Comparison of ENCODE assay signal across 8 cellular contexts in genomic region chr10:97425964-97426775, GRCh38. TPM values are rescaled to one million over a fixed set of nuclear protein-coding genes. Genes with fewer than 3 reads are reported as not detected.
DNase-seq lines count a peak whose midpoint lies in the region; ATAC-seq and TF ChIP-seq lines count a peak whose summit lies in the region.

TSS of gene PGAM1 (plus strand) at chr10:97426191. CDS start at chr10:97426308, 117 bp downstream.

- H3K27me3 Mint-ChIP-seq in activated naive CD4-positive, alpha-beta T cell treated with anti-CD3 and anti-CD28 coated beads, Interleukin-2, amount 50 U/mL, for 24 hours = no peaks in the 10 kb centered on the region

- H2AFZ ChIP-seq in SK-N-SH (ENCODE audit: low read depth) (peak within 1 kb of the TSS; percentile 75), osteoblast (ENCODE audit: low read length) (peak within 1 kb of the TSS; percentile 85)

- no peaks in the 10 kb centered on the region for H3K9me2 ChIP-seq in SK-N-SH

- H3K4me1 Mint-ChIP-seq in activated naive CD4-positive, alpha-beta T cell treated with anti-CD3 and anti-CD28 coated beads, Interleukin-2, amount 50 U/mL, for 24 hours = peaks cover 34% of the 10 kb centered on the region

- TF ChIP-seq CTCF in GM10266 (IDR thresholded peaks at IDR 0.05; ENCODE audit: control insufficient read depth, insufficient read depth, low read depth, missing control alignments) (peak; percentile 93), SK-N-SH (IDR thresholded peaks at IDR 0.05) (peak; percentile 59), osteoblast (IDR thresholded peaks at IDR 0.05; ENCODE audit: extremely low read depth, low read depth, low read length) (peak; percentile 60), thoracic aorta (IDR thresholded peaks at IDR 0.05) (peak; percentile 53)

- peak within 1 kb of the TSS; percentile 99 for H3K27ac Mint-ChIP-seq in activated naive CD4-positive, alpha-beta T cell treated with anti-CD3 and anti-CD28 coated beads, Interleukin-2, amount 50 U/mL, for 24 hours

- peaks cover 51% of the 10 kb centered on the region for H3F3A ChIP-seq in SK-N-SH (replicated peaks; ENCODE audit: insufficient read depth)

- peak within 1 kb of the TSS; percentile 94 for H3K4me3 Mint-ChIP-seq in activated naive CD4-positive, alpha-beta T cell treated with anti-CD3 and anti-CD28 coated beads, Interleukin-2, amount 50 U/mL, for 24 hours

- H3K79me2 ChIP-seq in SK-N-SH (ENCODE audit: insufficient read depth) (peaks cover 74% of the 10 kb centered on the region), osteoblast (ENCODE audit: insufficient read depth, low read length) (peaks cover 51% of the 10 kb centered on the region)

- peaks cover 21% of the 10 kb centered on the region for H3K36me3 Mint-ChIP-seq in activated naive CD4-positive, alpha-beta T cell treated with anti-CD3 and anti-CD28 coated beads, Interleukin-2, amount 50 U/mL, for 24 hours

- H3K27ac ChIP-seq in SK-N-SH (ENCODE audit: low read depth in 2 of 2, low read length in 1 of 2) = peak within 1 kb of the TSS; percentile 78 to 97
- H3K27ac ChIP-seq in osteoblast (ENCODE audit: low read depth, low read length) = peak within 1 kb of the TSS; percentile 68
- H3K27ac ChIP-seq in thoracic aorta = peak within 1 kb of the TSS; percentile 68 to 82

- H3K9me3 Mint-ChIP-seq in activated naive CD4-positive, alpha-beta T cell treated with anti-CD3 and anti-CD28 coated beads, Interleukin-2, amount 50 U/mL, for 24 hours = no peaks in the 10 kb centered on the region

- CTCF ChIA-PET in SK-N-SH (lab: Yijun Ruan, JAX) = interaction anchor here (0.8 kb wide), 1 partner anchor 25 kb away, joined by 3 read pairs; the partner anchor contains the start of gene RRP12

- peaks cover 16 to 28% of the 10 kb centered on the region in 2 experiments for H3K36me3 ChIP-seq in SK-N-SH (replicated peaks in 1 of 2; ENCODE audit: control insufficient read depth in 1 of 2, insufficient read depth in 2 of 2, low read length in 1 of 2)
- H3K36me3 ChIP-seq in osteoblast (ENCODE audit: insufficient read depth, low read length) = peaks cover 26% of the 10 kb centered on the region
- H3K36me3 ChIP-seq in thoracic aorta = peaks cover 7% of the 10 kb centered on the region

- no peak for TF ChIP-seq EP300 in SK-N-SH (IDR thresholded peaks at IDR 0.05; ENCODE audit: borderline replicate concordance in 1 of 2, low read depth in 1 of 2, low read length in 1 of 2)

- no peaks in the 10 kb centered on the region for H3K27me3 ChIP-seq in SK-N-SH (ENCODE audit: insufficient read depth)
- H3K27me3 ChIP-seq in osteoblast (ENCODE audit: insufficient read depth, low read length) = no peaks in the 10 kb centered on the region
- H3K27me3 ChIP-seq in thoracic aorta (replicated peaks; ENCODE audit: insufficient read depth) = no peaks in the 10 kb centered on the region

- H3K9ac ChIP-seq in SK-N-SH = peak within 1 kb of the TSS; percentile 93

- H4K20me1 ChIP-seq in SK-N-SH (ENCODE audit: insufficient read depth) = peaks cover 16% of the 10 kb centered on the region
- peaks cover 15% of the 10 kb centered on the region for H4K20me1 ChIP-seq in osteoblast (ENCODE audit: insufficient read depth, low read length)

- 2% methylated on average over 19 of the region's 90 CpGs for WGBS in SK-N-SH (ENCODE audit: low lambda C conversion rate)

- H3K4me2 ChIP-seq in SK-N-SH (peak within 1 kb of the TSS; percentile 94), osteoblast (ENCODE audit: insufficient read depth, low read length) (peak within 1 kb of the TSS; percentile 96)

- POLR2A ChIA-PET in SK-N-SH (lab: Yijun Ruan, JAX) = no interaction called here

- H3K9me3 ChIP-seq in SK-N-SH (no peaks in the 10 kb centered on the region), osteoblast (ENCODE audit: low read depth, low read length) (no peaks in the 10 kb centered on the region), thoracic aorta (no peaks in the 10 kb centered on the region)

- no peak for TF ChIP-seq RAD21 in SK-N-SH (IDR thresholded peaks at IDR 0.05; ENCODE audit: low read length)

- H3K4me1 ChIP-seq in SK-N-SH (ENCODE audit: control insufficient read depth in 1 of 2, insufficient read depth in 2 of 2, low read depth in 1 of 2, low read length in 1 of 2) (peaks cover 14 to 28% of the 10 kb centered on the region in 2 experiments; a peak in 3 of 4 replicates), osteoblast (ENCODE audit: insufficient read depth, low read length) (peaks cover 38% of the 10 kb centered on the region), thoracic aorta (ENCODE audit: control insufficient read depth in 1 of 2, low read depth in 2 of 2) (peaks cover 23 to 31% of the 10 kb centered on the region in 2 donors)

- peak; percentile 100 for DNase-seq in GM10266 (ENCODE audit: extremely low spot score)
- DNase-seq in NCI-H1048 (lab: John Stamatoyannopoulos, UW) = peak; percentile 94
- peak; percentile 100 for DNase-seq in SK-N-SH
- DNase-seq in glomerular endothelial cell (ENCODE audit: extremely low read depth, low read depth, low spot score) = peak; percentile 61
- peak; percentile 100 for DNase-seq in osteoblast (ENCODE audit: insufficient read length, low spot score, missing footprints)
- peak; percentile 70 for DNase-seq in thoracic aorta (ENCODE audit: low spot score)

- peak; percentile 83 for ATAC-seq in HG02588 (IDR thresholded peaks at IDR 0.05; ENCODE audit: unreplicated experiment)
- peak; percentile 90 for ATAC-seq in thoracic aorta (ENCODE audit: insufficient number of reproducible peaks, low FRiP score, low read depth)

- peak within 1 kb of the TSS; percentile 61 to 99 for H3K4me3 ChIP-seq in SK-N-SH (ENCODE audit: low read depth in 2 of 2, low read length in 1 of 2)
- peak within 1 kb of the TSS; percentile 96 for H3K4me3 ChIP-seq in osteoblast (ENCODE audit: insufficient read depth, low read length)
- peak within 1 kb of the TSS; percentile 93 for H3K4me3 ChIP-seq in thoracic aorta

TF ChIP-seq in SK-N-SH, 30 proteins besides CTCF, POLR2A, EP300 and RAD21 (continues in another document):
- no peak for TF ChIP-seq GATA2 (CRISPR knock-in tag; IDR thresholded peaks at IDR 0.05)
- TF ChIP-seq ZBTB33 (IDR thresholded peaks at IDR 0.05; ENCODE audit: borderline replicate concordance, low read depth) = no peak
- TF ChIP-seq NRF1 (IDR thresholded peaks at IDR 0.05; ENCODE audit: low read depth, low read length) = peak; percentile 88
- no peak for TF ChIP-seq ELF1 (IDR thresholded peaks at IDR 0.05)
- 0 out of 2 replicates have a peak, but pooled peaks have one; percentile 73 for TF ChIP-seq YY1 (IDR thresholded peaks at IDR 0.05; ENCODE audit: low read depth)
- no peak for TF ChIP-seq JUND (IDR thresholded peaks at IDR 0.05)
- no peak for TF ChIP-seq SIN3A (IDR thresholded peaks at IDR 0.05; ENCODE audit: borderline replicate concordance, low read depth, low read length)
- peak; percentile 56 for TF ChIP-seq POLR2AphosphoS5 (IDR thresholded peaks at IDR 0.05; ENCODE audit: low read depth, low read length)
- TF ChIP-seq MAX (IDR thresholded peaks at IDR 0.05; ENCODE audit: low read depth) = peak; percentile 6; the same call in 1 of the 2 replicates
- peak; percentile 59; the same call in 1 of the 2 replicates for TF ChIP-seq TAF1 (IDR thresholded peaks at IDR 0.05; ENCODE audit: borderline replicate concordance, low read depth, low read length)
- TF ChIP-seq, protein P1, sequence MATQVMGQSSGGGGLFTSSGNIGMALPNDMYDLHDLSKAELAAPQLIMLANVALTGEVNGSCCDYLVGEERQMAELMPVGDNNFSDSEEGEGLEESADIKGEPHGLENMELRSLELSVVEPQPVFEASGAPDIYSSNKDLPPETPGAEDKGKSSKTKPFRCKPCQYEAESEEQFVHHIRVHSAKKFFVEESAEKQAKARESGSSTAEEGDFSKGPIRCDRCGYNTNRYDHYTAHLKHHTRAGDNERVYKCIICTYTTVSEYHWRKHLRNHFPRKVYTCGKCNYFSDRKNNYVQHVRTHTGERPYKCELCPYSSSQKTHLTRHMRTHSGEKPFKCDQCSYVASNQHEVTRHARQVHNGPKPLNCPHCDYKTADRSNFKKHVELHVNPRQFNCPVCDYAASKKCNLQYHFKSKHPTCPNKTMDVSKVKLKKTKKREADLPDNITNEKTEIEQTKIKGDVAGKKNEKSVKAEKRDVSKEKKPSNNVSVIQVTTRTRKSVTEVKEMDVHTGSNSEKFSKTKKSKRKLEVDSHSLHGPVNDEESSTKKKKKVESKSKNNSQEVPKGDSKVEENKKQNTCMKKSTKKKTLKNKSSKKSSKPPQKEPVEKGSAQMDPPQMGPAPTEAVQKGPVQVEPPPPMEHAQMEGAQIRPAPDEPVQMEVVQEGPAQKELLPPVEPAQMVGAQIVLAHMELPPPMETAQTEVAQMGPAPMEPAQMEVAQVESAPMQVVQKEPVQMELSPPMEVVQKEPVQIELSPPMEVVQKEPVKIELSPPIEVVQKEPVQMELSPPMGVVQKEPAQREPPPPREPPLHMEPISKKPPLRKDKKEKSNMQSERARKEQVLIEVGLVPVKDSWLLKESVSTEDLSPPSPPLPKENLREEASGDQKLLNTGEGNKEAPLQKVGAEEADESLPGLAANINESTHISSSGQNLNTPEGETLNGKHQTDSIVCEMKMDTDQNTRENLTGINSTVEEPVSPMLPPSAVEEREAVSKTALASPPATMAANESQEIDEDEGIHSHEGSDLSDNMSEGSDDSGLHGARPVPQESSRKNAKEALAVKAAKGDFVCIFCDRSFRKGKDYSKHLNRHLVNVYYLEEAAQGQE (IDR thresholded peaks at IDR 0.05; ENCODE audit: low read depth, low read length) = no peak

RNA-seq across cellular contexts. Expression of gene PGAM1, which starts in this region (rescaled TPM):
- polyA plus RNA-seq in SK-N-SH (2012; rRNA removed) = 398 and 419 TPM in 2 replicates
- polyA plus RNA-seq in SK-N-SH (2012; cell fraction: cytosol; rRNA removed) = 320 and 415 TPM in 2 replicates
- polyA plus RNA-seq in SK-N-SH (2012; cell fraction: nucleus; rRNA removed) = 161 and 207 TPM in 2 replicates
- 414 and 482 TPM in 2 replicates for total RNA-seq in glomerular endothelial cell
- 256 and 330 TPM in 2 replicates for total RNA-seq in osteoblast
- total RNA-seq in thoracic aorta = 100 to 1,000 TPM; 199 to 231 TPM

Comparison
In these comparisons a context has a peak if more than half of its experiments do, and no peak if none do; other contexts are left out.
1. Peak in every context shown above with its lines: DNase-seq, ATAC-seq, H3K4me3 ChIP-seq and H3K27ac ChIP-seq.